8 cellular contexts compared by ENCODE assay signal in the genomic region with DNA sequence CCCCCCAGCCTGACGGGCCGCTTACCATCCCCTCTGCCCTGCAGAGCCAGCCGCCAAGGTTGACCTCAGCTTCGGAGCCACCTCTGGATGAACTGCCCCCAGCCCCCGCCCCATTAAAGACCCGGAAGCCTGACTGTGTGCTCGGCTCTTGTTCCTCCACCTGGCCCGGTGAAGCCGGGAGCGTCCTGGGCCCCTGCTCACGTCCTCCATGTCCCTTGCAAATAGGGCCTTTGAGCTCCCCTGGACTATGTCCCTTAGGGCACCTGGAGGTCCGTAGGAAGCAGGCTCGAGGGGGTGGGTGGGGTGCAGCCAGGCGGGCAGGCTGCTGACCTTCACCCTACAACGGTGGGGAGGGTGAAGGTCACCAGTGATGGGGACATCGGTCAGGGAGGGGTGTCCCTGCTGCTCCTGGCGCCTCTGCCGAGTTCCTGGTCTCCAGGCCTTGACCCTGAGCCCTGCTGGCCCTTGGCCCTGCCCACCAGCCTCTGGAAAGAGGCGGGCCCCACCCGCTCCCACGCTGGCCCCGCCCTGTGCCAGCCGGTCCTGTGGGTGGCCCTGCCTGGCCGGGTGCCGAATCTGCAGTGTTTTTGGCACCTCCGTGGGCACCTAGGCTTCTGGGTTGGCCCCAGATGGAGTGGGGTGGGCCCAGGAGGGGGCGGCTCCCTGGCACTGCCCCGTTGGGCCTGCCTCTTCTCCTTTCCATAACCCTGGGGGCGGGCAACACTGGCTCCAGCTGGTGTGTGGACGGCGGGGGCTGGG. TPM values are rescaled to one million over a fixed set of nuclear protein-coding genes. Genes with fewer than 3 reads are reported as not detected.
DNase-seq lines count a peak whose midpoint lies in the region; ATAC-seq, FAIRE-seq and TF ChIP-seq lines count a peak whose summit lies in the region.

No MANE protein-coding gene starts in this region.

- H3K9me3 Mint-ChIP-seq in T-helper 1 cell treated with Interleukin-12 subunit alpha and Interleukin-12 subunit beta and Interleukin-4 antibody, amounts not matched to agents 30 μg/mL and 1 μg/mL, for 36 hours: no peaks in the 10 kb centered on the region
- H3K9me3 Mint-ChIP-seq in memory B cell: no peaks in the 10 kb centered on the region
- H3K9me3 Mint-ChIP-seq in type B pancreatic cell: no peaks in the 10 kb centered on the region

- FAIRE-seq in D721Med (lab: Jason Lieb, UNC): no peak

- H3K27ac ChIP-seq in body of pancreas: peak overlapping the region; percentile 78 to 100 (median 89)

- H3K36me3 ChIP-seq in body of pancreas (replicated peaks in 1 of 2; ENCODE audit: insufficient read depth in 1 of 2, low read depth in 2 of 2): no peaks in the 10 kb centered on the region

- 7 to 11% methylated on average over 3 to 31 of the region's 31 CpGs for WGBS in body of pancreas, 2 donors

- peak overlapping the region; percentile 46 for H3K4me3 Mint-ChIP-seq in T-helper 1 cell treated with Interleukin-12 subunit alpha and Interleukin-12 subunit beta and Interleukin-4 antibody, amounts not matched to agents 30 μg/mL and 1 μg/mL, for 36 hours
- H3K4me3 Mint-ChIP-seq in memory B cell (peak overlapping the region; percentile 74), type B pancreatic cell (peak overlapping the region; percentile 79)

- no peak for TF ChIP-seq CTCF in body of pancreas (IDR thresholded peaks at IDR 0.05)
- TF ChIP-seq CTCF in type B pancreatic cell (conservative IDR thresholded peaks at IDR 0.05): no peak
- no peak for TF ChIP-seq CTCF in D721Med (IDR thresholded peaks at IDR 0.05; ENCODE audit: insufficient read depth, missing control alignments)

- peaks cover 76% of the 10 kb centered on the region for H3K4me1 ChIP-seq in body of pancreas

- no peak overlapping the region for H3K4me3 ChIP-seq in body of pancreas

- no peak for TF ChIP-seq POLR2A in body of pancreas (IDR thresholded peaks at IDR 0.05)

- intact Hi-C loops in body of pancreas (cut with DNase I): no loop called here

- H3K27me3 Mint-ChIP-seq in T-helper 1 cell treated with Interleukin-12 subunit alpha and Interleukin-12 subunit beta and Interleukin-4 antibody, amounts not matched to agents 30 μg/mL and 1 μg/mL, for 36 hours (ENCODE audit: low read depth): peaks cover 4% of the 10 kb centered on the region
- H3K27me3 Mint-ChIP-seq in memory B cell (peaks cover 2% of the 10 kb centered on the region), type B pancreatic cell (no peaks in the 10 kb centered on the region)

- DNase-seq in T-helper 1 cell (no peak), body of pancreas (peak; percentile 66 to 88 (median 70)), memory B cell (ENCODE audit: low spot score in 2 of 2) (no peak), type B pancreatic cell (ENCODE audit: extremely low spot score, unreplicated experiment) (no peak), D721Med (ENCODE audit: insufficient read length, low spot score) (no peak), cortex of kidney (lab: John Stamatoyannopoulos, UW) (no peak)

- H3K4me1 Mint-ChIP-seq in T-helper 1 cell treated with Interleukin-12 subunit alpha and Interleukin-12 subunit beta and Interleukin-4 antibody, amounts not matched to agents 30 μg/mL and 1 μg/mL, for 36 hours (ENCODE audit: low read depth): peaks cover 18% of the 10 kb centered on the region
- peaks cover 8% of the 10 kb centered on the region for H3K4me1 Mint-ChIP-seq in memory B cell
- H3K4me1 Mint-ChIP-seq in type B pancreatic cell (ENCODE audit: unreplicated experiment): peaks cover 5% of the 10 kb centered on the region

- no peaks in the 10 kb centered on the region for H3K27me3 ChIP-seq in body of pancreas

- H3K27ac Mint-ChIP-seq in T-helper 1 cell treated with Interleukin-12 subunit alpha and Interleukin-12 subunit beta and Interleukin-4 antibody, amounts not matched to agents 30 μg/mL and 1 μg/mL, for 36 hours: peak overlapping the region; percentile 71
- H3K27ac Mint-ChIP-seq in memory B cell (peak overlapping the region; percentile 83), type B pancreatic cell (peak overlapping the region; percentile 87)

- no peak for ATAC-seq in body of pancreas
- ATAC-seq in memory B cell (ENCODE audit: low read depth): no peak
- no peak for ATAC-seq in GM21381 (IDR thresholded peaks at IDR 0.05; ENCODE audit: unreplicated experiment)

- no peaks in the 10 kb centered on the region for H3K9me3 ChIP-seq in body of pancreas

- peaks cover 4% of the 10 kb centered on the region for H3K36me3 Mint-ChIP-seq in T-helper 1 cell treated with Interleukin-12 subunit alpha and Interleukin-12 subunit beta and Interleukin-4 antibody, amounts not matched to agents 30 μg/mL and 1 μg/mL, for 36 hours (ENCODE audit: low read depth)
- H3K36me3 Mint-ChIP-seq in memory B cell: no peaks in the 10 kb centered on the region
- H3K36me3 Mint-ChIP-seq in type B pancreatic cell: no peaks in the 10 kb centered on the region

RNA-seq across cellular contexts. Expression of a gene that starts 3.3 kb away (rescaled TPM):
- total RNA-seq in body of pancreas: 100 to 1,000 TPM; 156 to 157 TPM
- total RNA-seq in type B pancreatic cell (ENCODE audit: low replicate concordance): 165 and 197 TPM in 2 replicates

RNA-seq across cellular contexts. Expression of a gene that starts 3.5 kb away (rescaled TPM):
- total RNA-seq in body of pancreas: 10 to 100 TPM; 36.3 to 43.5 TPM
- 122 and 127 TPM in 2 replicates for total RNA-seq in type B pancreatic cell (ENCODE audit: low replicate concordance)

RNA-seq across cellular contexts. Expression of a gene that starts 7.1 kb away (rescaled TPM):
- total RNA-seq in body of pancreas (under 1 TPM; 0.33 to 0.78 TPM), type B pancreatic cell (ENCODE audit: low replicate concordance) (8.9 and 10.8 TPM in 2 replicates)

RNA-seq across cellular contexts. Expression of a gene that starts 24.3 kb away (rescaled TPM):
- total RNA-seq in body of pancreas (100 to 1,000 TPM; 582 to 630 TPM), type B pancreatic cell (ENCODE audit: low replicate concordance) (316 and 421 TPM in 2 replicates)

RNA-seq across cellular contexts. Expression of a gene that starts 30.5 kb away (rescaled TPM):
- total RNA-seq in body of pancreas (10 to 100 TPM; 48.0 to 63.9 TPM), type B pancreatic cell (ENCODE audit: low replicate concordance) (30.6 and 36.4 TPM in 2 replicates)

Comparison
In these comparisons a context has a peak if more than half of its experiments do, and no peak if none do; other contexts are left out.
1. DNase-seq: peak in body of pancreas (4 of 4); none in T-helper 1 cell (0 of 5), memory B cell (0 of 2), type B pancreatic cell (single experiment), D721Med (single experiment) and cortex of kidney (single experiment).
2. Peak in every context shown above with its lines, with median percentiles within 50 percentile points of each other: H3K27ac Mint-ChIP-seq and H3K4me3 Mint-ChIP-seq.